12 cellular contexts compared by ENCODE assay signal in genomic region chr15:77107068-77107467, GRCh38. TPM values are rescaled to one million over a fixed set of nuclear protein-coding genes. Genes with fewer than 3 reads are reported as not detected.
DNase-seq lines count a peak whose midpoint lies in the region; ATAC-seq and TF ChIP-seq lines count a peak whose summit lies in the region.
"Had no signal": no experiment of that assay in that cellular context is flagged by ENCODE, and none has a peak within 500 bp of the region (broad histone marks: within the 10 kb centered on the region; RNA-seq: fewer than 3 reads in every experiment).

No MANE protein-coding gene starts in this region.

- intact Hi-C loops in dorsolateral prefrontal cortex (cut with DNase I): loop anchor here (5.0 to 10.0 kb wide), 2 partner anchors 80 to 718 kb away; no protein-coding TSS in a partner anchor
- intact Hi-C loops in right lobe of liver (cut with DNase I): no loop called here
- intact Hi-C loops in natural killer cell (cut with micrococcal nuclease): no loop called here

- H3K4ac ChIP-seq in H9 (ENCODE audit: low read depth, low read length) (no peak overlapping the region), mesendoderm (ENCODE audit: low read depth, low read length) (no peak overlapping the region)

- H3K4me1 ChIP-seq in H9 (ENCODE audit: insufficient read depth, low read length) (no peaks in the 10 kb centered on the region), right lobe of liver (no peaks in the 10 kb centered on the region), skeletal muscle tissue (ENCODE audit: control insufficient read depth in 3 of 3, insufficient read depth in 3 of 3, low read length in 3 of 3) (peaks cover 28 to 37% (median 28%) of the 10 kb centered on the region in 3 donors), mesendoderm (ENCODE audit: control insufficient read depth, low read depth, low read length) (no peaks in the 10 kb centered on the region), HAP-1 (no peaks in the 10 kb centered on the region)

- no peak overlapping the region for H3K9ac ChIP-seq in H9 (ENCODE audit: extremely low read depth, insufficient read length, low read length)
- peak overlapping the region in 2 of 3 donors; percentile 14 to 25 for H3K9ac ChIP-seq in skeletal muscle tissue (ENCODE audit: low read depth in 1 of 3, low read length in 3 of 3)
- H3K9ac ChIP-seq in mesendoderm (ENCODE audit: low read length): no peak overlapping the region

- H3K4me2 ChIP-seq in H9 (ENCODE audit: insufficient read depth, insufficient read length, low read length): no peak overlapping the region
- H3K4me2 ChIP-seq in mesendoderm (ENCODE audit: low read length): no peak overlapping the region

- H3K14ac ChIP-seq in H9 (ENCODE audit: insufficient read depth, low read length): no peak overlapping the region

- no peak overlapping the region for H4K5ac ChIP-seq in H9 (ENCODE audit: insufficient read length, low read depth, low read length)
- H4K5ac ChIP-seq in mesendoderm (ENCODE audit: low read length): no peak overlapping the region

- H3K27me3 Mint-ChIP-seq in H9 (ENCODE audit: low read depth) (no peaks in the 10 kb centered on the region), natural killer cell (ENCODE audit: low read depth in 2 of 2) (no peaks in the 10 kb centered on the region)
- H3K27me3 Mint-ChIP-seq in activated naive CD4-positive, alpha-beta T cell treated with anti-CD3 and anti-CD28 coated beads, Interleukin-2, amount 10 ng/mL, durations not matched to agents 7 days and 5 days: peaks cover 5% of the 10 kb centered on the region
- H3K27me3 Mint-ChIP-seq: activated CD4-positive, alpha-beta memory T cell treated with anti-CD3 and anti-CD28 coated beads for 36 hours; central memory CD8-positive, alpha-beta T cell had no signal

- H3K23ac ChIP-seq in H9 (ENCODE audit: insufficient read length, low read depth, low read length) (no peak overlapping the region), mesendoderm (ENCODE audit: low read length) (no peak overlapping the region)

- no CpG with 5 or more reads among the region's 2 CpGs for WGBS in H9 (ENCODE audit: extremely low coverage, insufficient read length, low lambda C conversion rate)
- WGBS in right lobe of liver (ENCODE audit: insufficient coverage, low coverage, low lambda C conversion rate, missing lambda C conversion rate): no CpG with 5 or more reads among the region's 2 CpGs
- no CpG with 5 or more reads among the region's 2 CpGs for WGBS in mesendoderm (ENCODE audit: extremely low coverage, insufficient coverage, low lambda C conversion rate)

- H3K4me3 Mint-ChIP-seq in H9 (no peak overlapping the region), natural killer cell (no peak overlapping the region)
- H3K4me3 Mint-ChIP-seq in activated naive CD4-positive, alpha-beta T cell treated with anti-CD3 and anti-CD28 coated beads, Interleukin-2, amount 10 ng/mL, durations not matched to agents 7 days and 5 days: no peak overlapping the region
- H3K4me3 Mint-ChIP-seq: activated CD4-positive, alpha-beta memory T cell treated with anti-CD3 and anti-CD28 coated beads for 36 hours; central memory CD8-positive, alpha-beta T cell; stimulated activated effector memory CD8-positive, alpha-beta T cell treated with anti-CD3 and anti-CD28 coated beads, Interleukin-12 subunit alpha, Interleukin-12 subunit beta, amount 100 ng/mL, for 72 hours had no signal

- no peaks in the 10 kb centered on the region for H3K79me1 ChIP-seq in H9 (ENCODE audit: insufficient read depth, low read depth, low read length, poor library complexity, severe bottlenecking)
- no peaks in the 10 kb centered on the region for H3K79me1 ChIP-seq in mesendoderm (ENCODE audit: low read length)

- no peak overlapping the region for H2AK5ac ChIP-seq in H9 (ENCODE audit: insufficient read length, low read length)
- no peak overlapping the region for H2AK5ac ChIP-seq in mesendoderm (ENCODE audit: low read length)

- DNase-seq in H9: no peak
- no peak for DNase-seq in dorsolateral prefrontal cortex
- DNase-seq in right lobe of liver: no peak
- DNase-seq in mesendoderm: no peak
- DNase-seq in HAP-1 (ENCODE audit: low spot score in 2 of 2): no peak
- no peak for DNase-seq in natural killer cell
- no peak for DNase-seq in activated naive CD4-positive, alpha-beta T cell treated with anti-CD3 and anti-CD28 coated beads, Interleukin-2, amount 10 ng/mL, durations not matched to agents 7 days and 5 days

- TF ChIP-seq POLR2A in right lobe of liver (IDR thresholded peaks at IDR 0.05): no peak

- H2BK5ac ChIP-seq in H9 (ENCODE audit: insufficient read length, low read length) (no peak overlapping the region), mesendoderm (ENCODE audit: low read length) (no peak overlapping the region)

- H4K8ac ChIP-seq in H9 (replicated peaks; ENCODE audit: insufficient read length, low read depth, low read length) (no peak overlapping the region), mesendoderm (ENCODE audit: low read depth, low read length) (no peak overlapping the region)

- H3K23me2 ChIP-seq in H9 (ENCODE audit: insufficient read length, low read depth, low read length, poor library complexity, severe bottlenecking): no peaks in the 10 kb centered on the region

- CTCF ChIA-PET in activated naive CD4-positive, alpha-beta T cell treated with anti-CD3 and anti-CD28 coated beads, Interleukin-2, amount 10 ng/mL, durations not matched to agents 7 days and 5 days (lab: Charles Lee): interaction anchor here (0.8 to 5.7 kb wide), 14 partner anchors 12 to 527 kb away, joined by 3 to 61 read pairs (median 4); no protein-coding TSS in a partner anchor

- H3K36me3 ChIP-seq in right lobe of liver (no peaks in the 10 kb centered on the region), skeletal muscle tissue (ENCODE audit: control insufficient read depth in 3 of 3, insufficient read depth in 3 of 3, low read length in 3 of 3) (peaks cover 0 to 3% (median 0%) of the 10 kb centered on the region in 3 donors), mesendoderm (ENCODE audit: control insufficient read depth, insufficient read depth, low read length) (no peaks in the 10 kb centered on the region), HAP-1 (replicated peaks) (no peaks in the 10 kb centered on the region)

- H3K4me3 ChIP-seq in dorsolateral prefrontal cortex (no peak overlapping the region), right lobe of liver (no peak overlapping the region), skeletal muscle tissue (ENCODE audit: low read length in 3 of 3) (peak overlapping the region in 1 of 3 donors; percentile 24), mesendoderm (ENCODE audit: low read length) (no peak overlapping the region), HAP-1 (no peak overlapping the region)
- H3K4me3 ChIP-seq: esophagus muscularis mucosa had no signal

- no peak overlapping the region for H3K56ac ChIP-seq in H9 (ENCODE audit: insufficient read length, low read depth, low read length)
- H3K56ac ChIP-seq in mesendoderm (ENCODE audit: low read length): no peak overlapping the region

- H3K27ac Mint-ChIP-seq in H9 (peak overlapping the region in 2 of 3 experiments; percentile 70 to 84; a peak in 1 of 7 replicates), natural killer cell (no peak overlapping the region)
- H3K27ac Mint-ChIP-seq in activated naive CD4-positive, alpha-beta T cell treated with anti-CD3 and anti-CD28 coated beads, Interleukin-2, amount 10 ng/mL, durations not matched to agents 7 days and 5 days: no peak overlapping the region
- H3K27ac Mint-ChIP-seq: activated CD4-positive, alpha-beta memory T cell treated with anti-CD3 and anti-CD28 coated beads for 36 hours; stimulated activated effector memory CD8-positive, alpha-beta T cell treated with anti-CD3 and anti-CD28 coated beads, Interleukin-12 subunit alpha, Interleukin-12 subunit beta, amount 100 ng/mL, for 72 hours had no signal

- H2BK20ac ChIP-seq in H9 (ENCODE audit: low read depth, low read length, poor library complexity, severe bottlenecking): no peak overlapping the region

- H3K27ac ChIP-seq in H9 (ENCODE audit: insufficient read length, low read depth, low read length) (no peak overlapping the region), dorsolateral prefrontal cortex (peak overlapping the region in 45 of 59 donors; percentile 1 to 77 (median 48)), right lobe of liver (no peak overlapping the region), skeletal muscle tissue (ENCODE audit: low read depth, low read length) (peak overlapping the region; percentile 46), mesendoderm (ENCODE audit: low read depth, low read length) (no peak overlapping the region)

- H3K79me2 ChIP-seq in H9 (ENCODE audit: insufficient read depth, low read length) (no peaks in the 10 kb centered on the region), mesendoderm (ENCODE audit: control insufficient read depth, insufficient read depth, low read length) (no peaks in the 10 kb centered on the region)

- H3K9me3 Mint-ChIP-seq in H9 (no peaks in the 10 kb centered on the region), natural killer cell (no peaks in the 10 kb centered on the region)
- no peaks in the 10 kb centered on the region for H3K9me3 Mint-ChIP-seq in activated naive CD4-positive, alpha-beta T cell treated with anti-CD3 and anti-CD28 coated beads, Interleukin-2, amount 10 ng/mL, durations not matched to agents 7 days and 5 days
- H3K9me3 Mint-ChIP-seq: activated CD4-positive, alpha-beta memory T cell treated with anti-CD3 and anti-CD28 coated beads for 36 hours; central memory CD8-positive, alpha-beta T cell; stimulated activated effector memory CD8-positive, alpha-beta T cell treated with anti-CD3 and anti-CD28 coated beads, Interleukin-12 subunit alpha, Interleukin-12 subunit beta, amount 100 ng/mL, for 72 hours had no signal

- H4K20me1 ChIP-seq in H9 (ENCODE audit: control insufficient read depth, insufficient read depth, insufficient read length): no peaks in the 10 kb centered on the region

- in situ Hi-C loops in HAP-1 (cut with MboI; ENCODE audit: low sequenced_read_pairs): loop anchor here (5.0 kb wide), 1 partner anchor 440 kb away; no protein-coding TSS in a partner anchor

- no peak overlapping the region for H2AFZ ChIP-seq in H9 (ENCODE audit: low read length)

- ATAC-seq in right lobe of liver (peak; percentile 21 to 61 (median 52)), natural killer cell (no peak)

- H3K36me3 Mint-ChIP-seq in H9 (ENCODE audit: insufficient read depth in 1 of 3, low read depth in 3 of 3): no peaks in the 10 kb centered on the region
- no peaks in the 10 kb centered on the region for H3K36me3 Mint-ChIP-seq in natural killer cell
- no peaks in the 10 kb centered on the region for H3K36me3 Mint-ChIP-seq in activated naive CD4-positive, alpha-beta T cell treated with anti-CD3 and anti-CD28 coated beads, Interleukin-2, amount 10 ng/mL, durations not matched to agents 7 days and 5 days
- H3K36me3 Mint-ChIP-seq: activated CD4-positive, alpha-beta memory T cell treated with anti-CD3 and anti-CD28 coated beads for 36 hours; stimulated activated effector memory CD8-positive, alpha-beta T cell treated with anti-CD3 and anti-CD28 coated beads, Interleukin-12 subunit alpha, Interleukin-12 subunit beta, amount 100 ng/mL, for 72 hours had no signal

- H2BK120ac ChIP-seq in H9 (ENCODE audit: low read depth, low read length, poor library complexity, severe bottlenecking): no peak overlapping the region
- H2BK120ac ChIP-seq in mesendoderm (ENCODE audit: low read depth, low read length): no peak overlapping the region

- H4K91ac ChIP-seq in H9 (ENCODE audit: insufficient read length, low read depth, low read length): no peak overlapping the region

- H3K4me1 Mint-ChIP-seq in H9: peaks cover 14 to 21% of the 10 kb centered on the region in 2 experiments
- H3K4me1 Mint-ChIP-seq in natural killer cell: peaks cover 0 to 6% of the 10 kb centered on the region in 2 donors
- H3K4me1 Mint-ChIP-seq in activated naive CD4-positive, alpha-beta T cell treated with anti-CD3 and anti-CD28 coated beads, Interleukin-2, amount 10 ng/mL, durations not matched to agents 7 days and 5 days: no peaks in the 10 kb centered on the region
- H3K4me1 Mint-ChIP-seq: central memory CD8-positive, alpha-beta T cell; stimulated activated effector memory CD8-positive, alpha-beta T cell treated with anti-CD3 and anti-CD28 coated beads, Interleukin-12 subunit alpha, Interleukin-12 subunit beta, amount 100 ng/mL, for 72 hours had no signal

- no peaks in the 10 kb centered on the region for H3K9me3 ChIP-seq in H9 (ENCODE audit: control insufficient read depth, low read depth, low read length)
- no peaks in the 10 kb centered on the region for H3K9me3 ChIP-seq in right lobe of liver
- H3K9me3 ChIP-seq in skeletal muscle tissue (ENCODE audit: control insufficient read depth in 3 of 3, low read length in 3 of 3): no peaks in the 10 kb centered on the region
- H3K9me3 ChIP-seq in HAP-1: no peaks in the 10 kb centered on the region
- H3K9me3 ChIP-seq: esophagus muscularis mucosa had no signal

- H3K27me3 ChIP-seq in H9 (ENCODE audit: insufficient read depth, low read length) (no peaks in the 10 kb centered on the region), dorsolateral prefrontal cortex (no peaks in the 10 kb centered on the region), right lobe of liver (no peaks in the 10 kb centered on the region), skeletal muscle tissue (ENCODE audit: control insufficient read depth in 3 of 3, insufficient read depth in 3 of 3, low read length in 3 of 3) (no peaks in the 10 kb centered on the region), mesendoderm (ENCODE audit: insufficient read depth, low read length, poor library complexity) (no peaks in the 10 kb centered on the region), HAP-1 (ENCODE audit: low read depth) (no peaks in the 10 kb centered on the region)
- H3K27me3 ChIP-seq: esophagus muscularis mucosa had no signal

- TF ChIP-seq CTCF in H9 (conservative IDR thresholded peaks at IDR 0.05) (no peak), dorsolateral prefrontal cortex (IDR thresholded peaks at IDR 0.05 in 54 of 56, conservative IDR thresholded peaks at IDR 0.05 in 2 of 56; ENCODE audit: low read depth in 1 of 56, partially characterized antibody in 56 of 56) (no peak), right lobe of liver (IDR thresholded peaks at IDR 0.05) (no peak), natural killer cell (IDR thresholded peaks at IDR 0.05) (no peak)

- no peak overlapping the region for H2BK15ac ChIP-seq in H9 (ENCODE audit: low read depth, low read length)
- no peak overlapping the region for H2BK15ac ChIP-seq in mesendoderm (replicated peaks; ENCODE audit: low read depth)

- no peak overlapping the region for H2BK12ac ChIP-seq in H9 (ENCODE audit: insufficient read length, low read depth, low read length)

- no peak overlapping the region for H3T11ph ChIP-seq in H9 (ENCODE audit: low read length)

- H3K18ac ChIP-seq in H9 (ENCODE audit: insufficient read length, low read depth, low read length): no peak overlapping the region
- no peak overlapping the region for H3K18ac ChIP-seq in mesendoderm (ENCODE audit: low read length)

RNA-seq across cellular contexts. Expression of gene TSPAN3, which starts 36.2 kb away (rescaled TPM):
- total RNA-seq in H9 (2021): 117 and 124 TPM in 2 replicates
- 100 to 1,000 TPM; 209 to 348 (median 291) TPM for total RNA-seq in dorsolateral prefrontal cortex
- 100 to 1,000 TPM in 1 of 6 experiments, 10 to 100 TPM in 5; 35.6 to 103 (median 63.2) TPM for total RNA-seq in right lobe of liver
- total RNA-seq in skeletal muscle tissue: 236 TPM
- 89.3 TPM for polyA plus RNA-seq in mesendoderm (2013, experiment 1 of 2)
- 88.4 TPM for polyA plus RNA-seq in mesendoderm (2013, experiment 2 of 2)
- 10 to 100 TPM; 18.7 to 37.4 (median 29.9) TPM for total RNA-seq in natural killer cell

Comparison
In these comparisons a context has a peak if more than half of its experiments do, and no peak if none do; other contexts are left out.
1. H3K27ac ChIP-seq: peak in dorsolateral prefrontal cortex (45 of 59) and skeletal muscle tissue (single experiment); none in H9 (single experiment), right lobe of liver (0 of 3) and mesendoderm (single experiment).
2. H3K9ac ChIP-seq: peak in skeletal muscle tissue (2 of 3); none in H9 (single experiment) and mesendoderm (single experiment).
3. H3K27ac Mint-ChIP-seq: peak in H9 (2 of 3); none in natural killer cell (0 of 2) and activated naive CD4-positive, alpha-beta T cell treated with anti-CD3 and anti-CD28 coated beads, Interleukin-2, amount 10 ng/mL, durations not matched to agents 7 days and 5 days (single experiment).
4. ATAC-seq: peak in right lobe of liver (4 of 4); none in natural killer cell (0 of 3).
5. intact Hi-C loops: an anchor here in dorsolateral prefrontal cortex (5.0 to 10.0 kb wide); none called in right lobe of liver and natural killer cell.